ENCODE assay signal across 1 cellular context in genomic region chr12:115872919-115873357, GRCh38.
A peak's percentile ranks its signal among the peaks of the same experiment; 100 is the strongest.
TF ChIP-seq lines count a peak whose summit lies in the region.

No MANE protein-coding gene starts in this region.

TF ChIP-seq in H1, 55 proteins besides CTCF, POLR2A, EP300 and RAD21 (continued from another document):
- 0 out of 2 replicates have a peak, but pooled peaks have one; percentile 77 for TF ChIP-seq ATF2 (IDR thresholded peaks at IDR 0.05; ENCODE audit: low read length)
- no peak for TF ChIP-seq CTBP2 (IDR thresholded peaks at IDR 0.05; ENCODE audit: borderline replicate concordance, insufficient read depth, insufficient read length, low read length)
- TF ChIP-seq HDAC2 (IDR thresholded peaks at IDR 0.05; ENCODE audit: borderline replicate concordance in 1 of 2, low read depth in 2 of 2, low read length in 2 of 2): no peak
- no peak; the same call in 1 of the 2 replicates for TF ChIP-seq TBP (IDR thresholded peaks at IDR 0.05; ENCODE audit: low read depth, low read length)
- TF ChIP-seq ATF3 (IDR thresholded peaks at IDR 0.05; ENCODE audit: insufficient read depth, low read depth, low read length): 0 out of 2 replicates have a peak, but pooled peaks have one; percentile 14
- TF ChIP-seq RFX5 (IDR thresholded peaks at IDR 0.05; ENCODE audit: borderline replicate concordance, low read depth, low read length): no peak
- TF ChIP-seq RBBP5 (IDR thresholded peaks at IDR 0.05; ENCODE audit: borderline replicate concordance, low read depth, low read length): peak; percentile 96; the same call in 1 of the 2 replicates
- no peak for TF ChIP-seq SIX5 (IDR thresholded peaks at IDR 0.05; ENCODE audit: low read depth, low read length)
- TF ChIP-seq GTF2F1 (IDR thresholded peaks at IDR 0.05; ENCODE audit: borderline replicate concordance, low read depth, low read length): no peak
- TF ChIP-seq EGR1 (IDR thresholded peaks at IDR 0.05; ENCODE audit: borderline replicate concordance, low read depth, low read length): no peak
- TF ChIP-seq KDM1A (IDR thresholded peaks at IDR 0.05; ENCODE audit: borderline replicate concordance, low read length): no peak
- 0 out of 2 replicates have a peak, but pooled peaks have one; percentile 61 for TF ChIP-seq TCF12 (IDR thresholded peaks at IDR 0.05; ENCODE audit: low read depth, low read length)
- TF ChIP-seq GABPA (IDR thresholded peaks at IDR 0.05; ENCODE audit: borderline replicate concordance, insufficient read depth, low read length): no peak
- no peak for TF ChIP-seq SIRT6 (IDR thresholded peaks at IDR 0.05; ENCODE audit: low read length)
- no peak for TF ChIP-seq SAP30 (IDR thresholded peaks at IDR 0.05; ENCODE audit: insufficient read depth, insufficient replicate concordance, low read length)
- peak; percentile 30 for TF ChIP-seq CHD7 (IDR thresholded peaks at IDR 0.05; ENCODE audit: insufficient replicate concordance, low read length)
- TF ChIP-seq JUND (IDR thresholded peaks at IDR 0.05; ENCODE audit: low read length): peak; percentile 97
- peak; percentile 8 for TF ChIP-seq NANOG (IDR thresholded peaks at IDR 0.05; ENCODE audit: insufficient read depth, low read depth, low read length, poor library complexity, severe bottlenecking)
